ENCODE assay signal across 9 cellular contexts in the genomic region with DNA sequence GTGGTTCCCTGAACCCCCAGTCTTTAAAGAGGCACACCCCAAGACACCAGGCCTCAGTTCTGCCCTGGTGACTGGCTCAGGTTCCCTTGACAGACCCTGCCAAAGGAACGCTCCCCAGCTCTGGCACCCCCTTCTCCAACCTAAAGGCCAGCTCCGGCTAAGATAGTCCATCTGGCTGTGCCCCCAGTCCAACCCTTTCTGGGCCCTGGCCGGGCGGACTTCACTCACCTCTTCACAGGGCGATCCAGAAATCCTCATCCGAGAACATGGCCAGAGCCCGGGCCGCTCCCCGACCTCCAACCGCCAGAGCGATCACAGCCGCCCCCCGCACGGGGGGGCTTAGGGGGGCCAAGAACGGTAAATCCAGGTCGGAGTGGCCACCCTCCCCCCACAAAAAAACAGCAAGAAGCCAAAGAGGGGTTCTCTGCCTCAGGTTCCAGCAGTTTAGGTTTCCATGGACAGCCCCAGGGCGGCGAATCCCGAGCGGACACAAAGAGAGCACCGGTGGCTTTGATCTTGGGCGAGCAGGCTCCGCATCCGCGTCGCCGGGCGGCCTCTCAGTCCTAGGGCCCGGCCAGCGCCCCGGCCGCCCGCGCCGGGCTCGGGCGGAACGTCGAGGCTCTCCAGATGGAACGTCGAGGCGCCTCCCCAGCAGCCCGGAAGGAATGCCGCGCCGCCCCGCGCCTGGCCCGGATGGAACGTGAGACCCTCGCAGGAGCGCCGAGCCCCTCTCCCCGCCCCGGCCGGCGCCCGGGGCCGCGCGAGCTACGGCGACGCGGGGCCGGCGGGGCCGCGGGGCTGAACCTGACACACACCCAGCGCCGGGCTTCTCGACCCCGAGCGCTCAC. TPM values are rescaled to one million over a fixed set of nuclear protein-coding genes. Genes with fewer than 3 reads are reported as not detected.
DNase-seq lines count a peak whose midpoint lies in the region; ATAC-seq, FAIRE-seq and TF ChIP-seq lines count a peak whose summit lies in the region.
"Had no signal": no experiment of that assay in that cellular context is flagged by ENCODE, and none has a peak within 500 bp of the region (broad histone marks: within the 10 kb centered on the region; RNA-seq: fewer than 3 reads in every experiment).

No MANE protein-coding gene starts in this region.

- H3K56ac ChIP-seq in H1 (replicated peaks; ENCODE audit: insufficient read length, low read depth, low read length): peak overlapping the region; percentile 91

- peaks cover 29% of the 10 kb centered on the region for H3K79me1 ChIP-seq in H1 (ENCODE audit: low read depth, low read length)

- peak overlapping the region; percentile 99; the same call in 1 of the 2 replicates for H3K18ac ChIP-seq in H1 (ENCODE audit: extremely low read depth, low read length)

- CTCF ChIA-PET in H1 (lab: Charles Lee; ENCODE audit: partially characterized antibody): interaction anchor here (1.2 to 2.6 kb wide), 2 partner anchors 34 to 61 kb away, joined by 3 to 10 read pairs; partner anchors contain the start of gene DHH

- no peak overlapping the region for H3K23ac ChIP-seq in H1 (ENCODE audit: insufficient read length)

- no peak for TF ChIP-seq RAD21 in H1 (IDR thresholded peaks at IDR 0.05 in 1 of 2, conservative IDR thresholded peaks at IDR 0.05 in 1 of 2; ENCODE audit: low read depth in 2 of 2, low read length in 2 of 2)

- peaks cover 15% of the 10 kb centered on the region for H3K23me2 ChIP-seq in H1 (ENCODE audit: low read depth, low read length)

- H3K4me1 ChIP-seq in H1 (replicated peaks in 1 of 4; ENCODE audit: control insufficient read depth in 3 of 4, insufficient read depth in 4 of 4, low read length in 3 of 4): peaks cover 9 to 37% (median 13%) of the 10 kb centered on the region in 4 experiments
- H3K4me1 ChIP-seq in muscle layer of colon (ENCODE audit: insufficient read depth, low read length): peaks cover 45% of the 10 kb centered on the region

- H4K20me1 ChIP-seq in H1 (replicated peaks in 1 of 2; ENCODE audit: control insufficient read depth in 1 of 2, insufficient read depth in 2 of 2, low read length in 2 of 2): peaks cover 37 to 40% of the 10 kb centered on the region in 2 experiments

- H3K9ac ChIP-seq in H1 (replicated peaks in 1 of 4; ENCODE audit: extremely low read depth in 1 of 4, low read depth in 3 of 4, low read length in 3 of 4) (peak overlapping the region; percentile 94 to 98 (median 95)), muscle layer of colon (ENCODE audit: low read length) (peak overlapping the region; percentile 86)

- peak overlapping the region; percentile 99 for H4K8ac ChIP-seq in H1 (ENCODE audit: extremely low read depth, insufficient read depth, low read length)

- H3K14ac ChIP-seq in H1 (ENCODE audit: insufficient read length): no peak overlapping the region

- H2BK15ac ChIP-seq in H1 (ENCODE audit: low read length): no peak overlapping the region

- peak in 1 of 2 experiments; percentile 15; a peak in 1 of 3 replicates for TF ChIP-seq POLR2A in H1 (IDR thresholded peaks at IDR 0.05; ENCODE audit: control extremely low read depth in 1 of 2, low read depth in 2 of 2, low read length in 2 of 2)

- no peak overlapping the region for H2BK120ac ChIP-seq in H1 (replicated peaks; ENCODE audit: low read depth, low read length)

- peak overlapping the region; percentile 81 to 98 for H3K4me2 ChIP-seq in H1 (ENCODE audit: insufficient read depth in 1 of 2, low read depth in 2 of 2, low read length in 2 of 2)

- H2AFZ ChIP-seq in H1 (ENCODE audit: low read length): no peak overlapping the region

- H2BK5ac ChIP-seq in H1 (ENCODE audit: low read depth, low read length): peak overlapping the region; percentile 98

- H3K4me3 ChIP-seq in H1 (ENCODE audit: extremely low read depth in 1 of 4, insufficient read depth in 2 of 4, low read depth in 3 of 4, low read length in 4 of 4) (peak overlapping the region; percentile 85 to 97 (median 96)), muscle layer of colon (ENCODE audit: low read depth in 1 of 2, low read length in 2 of 2) (peak overlapping the region; percentile 95 to 96)

- 2% methylated on average over 63 of the region's 74 CpGs; no CpG with 5 or more reads in 1 of the 2 experiments for WGBS in H1 (ENCODE audit: extremely low coverage in 1 of 2, insufficient coverage in 1 of 2, insufficient read length in 1 of 2, insufficient replicate concordance in 2 of 2, low coverage in 1 of 2, low lambda C conversion rate in 2 of 2, missing lambda C conversion rate in 1 of 2), 2 experiments

- no peak for FAIRE-seq in H1 (lab: Jason Lieb, UNC)
- FAIRE-seq: islet of Langerhans had no signal

- no peak overlapping the region for H2BK12ac ChIP-seq in H1 (ENCODE audit: low read depth, low read length)

- H3K36me3 ChIP-seq in H1 (ENCODE audit: control insufficient read depth in 2 of 4, insufficient read depth in 4 of 4, low read length in 3 of 4): peaks cover 2 to 7% (median 5%) of the 10 kb centered on the region in 4 experiments; a peak in 5 of 8 replicates
- H3K36me3 ChIP-seq in muscle layer of colon (ENCODE audit: insufficient read depth, low read length): peaks cover 6% of the 10 kb centered on the region

- H3K9me3 ChIP-seq in H1 (ENCODE audit: insufficient read depth in 2 of 2, low read depth in 1 of 2, low read length in 1 of 2): no peaks in the 10 kb centered on the region
- H3K9me3 ChIP-seq in muscle layer of colon (ENCODE audit: low read length): no peaks in the 10 kb centered on the region

- no peak for TF ChIP-seq CTCF in H1 (IDR thresholded peaks at IDR 0.05; ENCODE audit: control extremely low read depth in 1 of 3, insufficient read depth in 1 of 3, low read depth in 1 of 3, low read length in 3 of 3)

- H3K27me3 ChIP-seq in H1 (replicated peaks in 1 of 4; ENCODE audit: control insufficient read depth in 3 of 4, extremely low read depth in 1 of 4, insufficient read depth in 3 of 4, low read length in 3 of 4) (no peaks in the 10 kb centered on the region), muscle layer of colon (ENCODE audit: control insufficient read depth in 1 of 2, insufficient read depth in 2 of 2, low read length in 2 of 2) (no peaks in the 10 kb centered on the region)

- DNase-seq in activated T-cell treated with anti-CD3 and anti-CD28 coated beads for 48 hours (ENCODE audit: low read depth) (peak; percentile 15), H1 (ENCODE audit: low read depth in 1 of 2, low spot score in 2 of 2) (peak in 1 of 2 experiments; percentile 66), NCI-H1105 (lab: John Stamatoyannopoulos, UW) (no peak), DMS114 treated with DMSO at 0.1 percent for 48 hours (lab: John Stamatoyannopoulos, UW; ENCODE audit: unreplicated experiment) (no peak)
- DNase-seq in activated T-cell treated with anti-CD3 and anti-CD28 coated beads, Interleukin-2, amount 50 U/mL, for 1 hour: no peak

- H3K27ac ChIP-seq in H1 (ENCODE audit: low read depth, low read length) (peak overlapping the region; percentile 97), muscle layer of colon (ENCODE audit: low read depth, low read length) (peak overlapping the region; percentile 99)

- peak overlapping the region; percentile 7 for H3K4ac ChIP-seq in H1 (replicated peaks; ENCODE audit: insufficient read length, low read depth, low read length)

- H2BK20ac ChIP-seq in H1 (ENCODE audit: low read length): no peak overlapping the region

- POLR2A ChIA-PET in H1 (lab: Charles Lee; ENCODE audit: partially characterized antibody): interaction anchor here (0.7 to 5.6 kb wide), 16 partner anchors 10 to 72 kb away, joined by 3 to 47 read pairs (median 5); partner anchors contain the start of genes DDN, LMBR1L, PRKAG1 and RHEBL1

- ATAC-seq in HG02973 (IDR thresholded peaks at IDR 0.05; ENCODE audit: unreplicated experiment) (peak; percentile 14), SK-N-SH treated with all-trans-retinoic acid at 6 μM for 48 hours (peak; percentile 1; the same call in 1 of the 3 replicates)

- H4K5ac ChIP-seq in H1 (ENCODE audit: insufficient read length, low read depth, low read length): peak overlapping the region; percentile 45

- H4K91ac ChIP-seq in H1 (replicated peaks; ENCODE audit: insufficient read length, low read length): no peak overlapping the region

- H3K79me2 ChIP-seq in H1 (ENCODE audit: control insufficient read depth in 1 of 2, insufficient read depth in 2 of 2, low read length in 2 of 2): peaks cover 51 to 56% of the 10 kb centered on the region in 2 experiments

- peak overlapping the region; percentile 19; the same call in 1 of the 2 replicates for H2AK5ac ChIP-seq in H1 (ENCODE audit: low read depth, low read length)

- TF ChIP-seq EP300 in H1 (IDR thresholded peaks at IDR 0.05; ENCODE audit: borderline replicate concordance in 1 of 2, low read depth in 2 of 2, low read length in 2 of 2): no peak

RNA-seq across cellular contexts. Expression of gene KMT2D, which starts 1.0 kb away (rescaled TPM):
- 86.3 and 92.3 TPM in 2 replicates for total RNA-seq in H1 (2021; fragmentation: NEBNext Ultra II Directional; extraction: Animal tissue kit (Norgen Biotek cat#: 25700))
- 9.1 and 15.7 TPM in 2 replicates for polyA plus RNA-seq in H1 (2011; rRNA removed)
- polyA plus RNA-seq in H1 (2011; cell fraction: cytosol; rRNA removed): 14.5 TPM
- 56.4 TPM for polyA plus RNA-seq in H1 (2011; cell fraction: nucleus; rRNA removed)
- 30.8 to 49.4 TPM (median 44.1 TPM) in 4 replicates for polyA plus RNA-seq in H1 (2012, experiment 1 of 2)
- 16.1 TPM for polyA plus RNA-seq in H1 (2012, experiment 2 of 2)
- polyA plus RNA-seq in H1 (2013, experiment 1 of 2): 18.0 TPM
- polyA plus RNA-seq in H1 (2013, experiment 2 of 2): 12.9 TPM
- polyA minus RNA-seq in H1 (2011; rRNA and poly(A)+ RNA removed): 34.4 and 39.4 TPM in 2 replicates
- 64.4 TPM for polyA minus RNA-seq in H1 (2011; cell fraction: cytosol; rRNA and poly(A)+ RNA removed)
- polyA minus RNA-seq in H1 (2011; cell fraction: nucleus; rRNA and poly(A)+ RNA removed): 44.7 TPM

RNA-seq across cellular contexts. Expression of gene RHEBL1, which starts 10.2 kb away (rescaled TPM):
- 7.0 and 7.5 TPM in 2 replicates for total RNA-seq in H1 (2021; fragmentation: NEBNext Ultra II Directional; extraction: Animal tissue kit (Norgen Biotek cat#: 25700))
- 8.1 and 9.4 TPM in 2 replicates for polyA plus RNA-seq in H1 (2011; rRNA removed)
- 8.9 TPM for polyA plus RNA-seq in H1 (2011; cell fraction: cytosol; rRNA removed)
- polyA plus RNA-seq in H1 (2011; cell fraction: nucleus; rRNA removed): 8.4 TPM
- 6.8 to 8.2 TPM (median 7.4 TPM) in 4 replicates for polyA plus RNA-seq in H1 (2012, experiment 1 of 2)
- polyA plus RNA-seq in H1 (2012, experiment 2 of 2): 6.5 TPM
- 4.7 TPM for polyA plus RNA-seq in H1 (2013, experiment 1 of 2)
- polyA plus RNA-seq in H1 (2013, experiment 2 of 2): 4.9 TPM
- polyA minus RNA-seq in H1 (2011; rRNA and poly(A)+ RNA removed): 5.3 and 7.7 TPM in 2 replicates
- 3.9 TPM for polyA minus RNA-seq in H1 (2011; cell fraction: cytosol; rRNA and poly(A)+ RNA removed)
- polyA minus RNA-seq in H1 (2011; cell fraction: nucleus; rRNA and poly(A)+ RNA removed): 3.0 TPM

RNA-seq across cellular contexts. Expression of gene DHH, which starts 35.0 kb away (rescaled TPM):
- 0.11 and 0.13 TPM in 2 replicates for total RNA-seq in H1 (2021; fragmentation: NEBNext Ultra II Directional; extraction: Animal tissue kit (Norgen Biotek cat#: 25700))
- 0.03 and 0.09 TPM in 2 replicates for polyA plus RNA-seq in H1 (2011; rRNA removed)
- 0.03 TPM for polyA plus RNA-seq in H1 (2011; cell fraction: cytosol; rRNA removed)
- 0.16 TPM for polyA plus RNA-seq in H1 (2011; cell fraction: nucleus; rRNA removed)
- 0.04 to 0.09 TPM (median 0.05 TPM) in 4 replicates for polyA plus RNA-seq in H1 (2012, experiment 1 of 2)
- not detected for polyA plus RNA-seq in H1 (2012, experiment 2 of 2)
- 0.04 TPM for polyA plus RNA-seq in H1 (2013, experiment 1 of 2)
- polyA plus RNA-seq in H1 (2013, experiment 2 of 2): 0.06 TPM
- not detected in 2 replicates for polyA minus RNA-seq in H1 (2011; rRNA and poly(A)+ RNA removed)
- not detected for polyA minus RNA-seq in H1 (2011; cell fraction: cytosol; rRNA and poly(A)+ RNA removed)
- polyA minus RNA-seq in H1 (2011; cell fraction: nucleus; rRNA and poly(A)+ RNA removed): not detected

RNA-seq across cellular contexts. Expression of gene PRKAG1, which starts 41.0 kb away (rescaled TPM):
- 36.3 and 38.6 TPM in 2 replicates for total RNA-seq in H1 (2021; fragmentation: NEBNext Ultra II Directional; extraction: Animal tissue kit (Norgen Biotek cat#: 25700))
- polyA plus RNA-seq in H1 (2011; rRNA removed): 32.3 and 57.5 TPM in 2 replicates
- polyA plus RNA-seq in H1 (2011; cell fraction: cytosol; rRNA removed): 43.9 TPM
- polyA plus RNA-seq in H1 (2011; cell fraction: nucleus; rRNA removed): 20.4 TPM
- 41.3 to 53.9 TPM (median 44.4 TPM) in 4 replicates for polyA plus RNA-seq in H1 (2012, experiment 1 of 2)
- 35.5 TPM for polyA plus RNA-seq in H1 (2012, experiment 2 of 2)
- polyA plus RNA-seq in H1 (2013, experiment 1 of 2): 37.2 TPM
- polyA plus RNA-seq in H1 (2013, experiment 2 of 2): 38.9 TPM
- polyA minus RNA-seq in H1 (2011; rRNA and poly(A)+ RNA removed): 27.7 and 50.1 TPM in 2 replicates
- polyA minus RNA-seq in H1 (2011; cell fraction: cytosol; rRNA and poly(A)+ RNA removed): 17.1 TPM
- 14.7 TPM for polyA minus RNA-seq in H1 (2011; cell fraction: nucleus; rRNA and poly(A)+ RNA removed)

RNA-seq across cellular contexts. Expression of gene LMBR1L, which starts 51.0 kb away (rescaled TPM):
- total RNA-seq in H1 (2021; fragmentation: NEBNext Ultra II Directional; extraction: Animal tissue kit (Norgen Biotek cat#: 25700)): 47.7 and 49.6 TPM in 2 replicates
- polyA plus RNA-seq in H1 (2011; rRNA removed): 36.6 and 54.6 TPM in 2 replicates
- 42.5 TPM for polyA plus RNA-seq in H1 (2011; cell fraction: cytosol; rRNA removed)
- 180 TPM for polyA plus RNA-seq in H1 (2011; cell fraction: nucleus; rRNA removed)
- polyA plus RNA-seq in H1 (2012, experiment 1 of 2): 30.8 to 52.0 TPM (median 47.4 TPM) in 4 replicates
- 37.8 TPM for polyA plus RNA-seq in H1 (2012, experiment 2 of 2)
- polyA plus RNA-seq in H1 (2013, experiment 1 of 2): 30.1 TPM
- polyA plus RNA-seq in H1 (2013, experiment 2 of 2): 33.4 TPM
- 99.6 and 107 TPM in 2 replicates for polyA minus RNA-seq in H1 (2011; rRNA and poly(A)+ RNA removed)
- polyA minus RNA-seq in H1 (2011; cell fraction: cytosol; rRNA and poly(A)+ RNA removed): 35.4 TPM
- 78.7 TPM for polyA minus RNA-seq in H1 (2011; cell fraction: nucleus; rRNA and poly(A)+ RNA removed)
